In the genomic region with DNA sequence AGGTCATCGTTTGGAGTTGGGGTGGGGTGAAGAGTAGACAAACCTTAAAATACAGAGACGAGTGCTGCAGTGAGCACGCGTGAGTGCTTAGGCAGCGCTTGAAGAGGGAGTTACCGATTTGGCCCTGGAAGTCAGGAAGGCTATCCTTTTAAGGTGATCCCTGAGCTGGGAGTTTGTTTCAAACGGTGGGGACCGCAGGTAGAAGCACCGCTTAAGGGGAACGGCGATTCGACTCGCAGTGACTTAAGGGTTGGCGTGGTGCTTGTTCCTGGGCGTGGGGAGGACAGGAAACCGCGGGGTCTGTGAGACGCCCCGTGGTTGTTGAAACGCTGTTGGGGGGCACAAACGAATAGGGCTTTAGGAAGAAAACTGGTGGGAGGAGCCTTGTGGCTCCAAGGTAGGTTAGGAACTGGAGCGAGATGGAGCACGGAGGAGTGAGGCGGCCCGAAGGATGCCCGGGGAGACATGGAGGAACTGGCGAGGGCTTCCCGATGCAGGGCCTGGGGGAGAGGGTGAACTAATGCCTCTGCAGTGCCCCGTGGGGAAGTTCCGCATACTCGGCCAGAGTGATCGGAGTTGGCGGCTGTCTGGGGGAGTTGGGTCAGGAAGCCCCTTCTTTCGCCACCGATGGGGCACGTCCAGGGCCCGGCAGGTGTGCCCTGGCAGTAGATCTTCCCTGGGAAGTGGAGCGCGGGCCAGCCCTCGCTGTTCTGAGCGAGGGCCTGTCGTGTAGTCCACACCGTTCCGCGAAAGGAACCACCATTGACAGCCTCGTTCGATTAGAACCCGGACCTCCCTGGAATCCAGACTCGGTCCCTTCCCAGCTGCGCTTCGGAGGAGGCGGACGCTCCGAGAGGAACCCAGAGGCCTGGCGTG, we compare ENCODE assay signal across 1 cellular context.
TF ChIP-seq lines count a peak whose summit lies in the region.

No MANE protein-coding gene starts in this region.

TF ChIP-seq in HepG2, 621 proteins besides CTCF, POLR2A, EP300 and RAD21 (continued from another document and continues in another):
- peak; percentile 57; the same call in 1 of the 2 replicates for TF ChIP-seq ZNF740 (CRISPR knock-in tag; IDR thresholded peaks at IDR 0.05)
- TF ChIP-seq ZNF224 (CRISPR knock-in tag; IDR thresholded peaks at IDR 0.05), result 0 out of 2 replicates have a peak, but pooled peaks have one; percentile 50
- no peak for TF ChIP-seq HOXA5 (CRISPR knock-in tag; IDR thresholded peaks at IDR 0.05)
- TF ChIP-seq CREB3 (CRISPR knock-in tag; IDR thresholded peaks at IDR 0.05), result no peak
- 0 out of 2 replicates have a peak, but pooled peaks have one; percentile 9 for TF ChIP-seq ZFY (CRISPR knock-in tag; IDR thresholded peaks at IDR 0.05)
- no peak for TF ChIP-seq ZSCAN12 (CRISPR knock-in tag; IDR thresholded peaks at IDR 0.05)
- TF ChIP-seq ZNF615 (CRISPR knock-in tag; IDR thresholded peaks at IDR 0.05; ENCODE audit: borderline replicate concordance), result no peak
- TF ChIP-seq, protein P1, sequence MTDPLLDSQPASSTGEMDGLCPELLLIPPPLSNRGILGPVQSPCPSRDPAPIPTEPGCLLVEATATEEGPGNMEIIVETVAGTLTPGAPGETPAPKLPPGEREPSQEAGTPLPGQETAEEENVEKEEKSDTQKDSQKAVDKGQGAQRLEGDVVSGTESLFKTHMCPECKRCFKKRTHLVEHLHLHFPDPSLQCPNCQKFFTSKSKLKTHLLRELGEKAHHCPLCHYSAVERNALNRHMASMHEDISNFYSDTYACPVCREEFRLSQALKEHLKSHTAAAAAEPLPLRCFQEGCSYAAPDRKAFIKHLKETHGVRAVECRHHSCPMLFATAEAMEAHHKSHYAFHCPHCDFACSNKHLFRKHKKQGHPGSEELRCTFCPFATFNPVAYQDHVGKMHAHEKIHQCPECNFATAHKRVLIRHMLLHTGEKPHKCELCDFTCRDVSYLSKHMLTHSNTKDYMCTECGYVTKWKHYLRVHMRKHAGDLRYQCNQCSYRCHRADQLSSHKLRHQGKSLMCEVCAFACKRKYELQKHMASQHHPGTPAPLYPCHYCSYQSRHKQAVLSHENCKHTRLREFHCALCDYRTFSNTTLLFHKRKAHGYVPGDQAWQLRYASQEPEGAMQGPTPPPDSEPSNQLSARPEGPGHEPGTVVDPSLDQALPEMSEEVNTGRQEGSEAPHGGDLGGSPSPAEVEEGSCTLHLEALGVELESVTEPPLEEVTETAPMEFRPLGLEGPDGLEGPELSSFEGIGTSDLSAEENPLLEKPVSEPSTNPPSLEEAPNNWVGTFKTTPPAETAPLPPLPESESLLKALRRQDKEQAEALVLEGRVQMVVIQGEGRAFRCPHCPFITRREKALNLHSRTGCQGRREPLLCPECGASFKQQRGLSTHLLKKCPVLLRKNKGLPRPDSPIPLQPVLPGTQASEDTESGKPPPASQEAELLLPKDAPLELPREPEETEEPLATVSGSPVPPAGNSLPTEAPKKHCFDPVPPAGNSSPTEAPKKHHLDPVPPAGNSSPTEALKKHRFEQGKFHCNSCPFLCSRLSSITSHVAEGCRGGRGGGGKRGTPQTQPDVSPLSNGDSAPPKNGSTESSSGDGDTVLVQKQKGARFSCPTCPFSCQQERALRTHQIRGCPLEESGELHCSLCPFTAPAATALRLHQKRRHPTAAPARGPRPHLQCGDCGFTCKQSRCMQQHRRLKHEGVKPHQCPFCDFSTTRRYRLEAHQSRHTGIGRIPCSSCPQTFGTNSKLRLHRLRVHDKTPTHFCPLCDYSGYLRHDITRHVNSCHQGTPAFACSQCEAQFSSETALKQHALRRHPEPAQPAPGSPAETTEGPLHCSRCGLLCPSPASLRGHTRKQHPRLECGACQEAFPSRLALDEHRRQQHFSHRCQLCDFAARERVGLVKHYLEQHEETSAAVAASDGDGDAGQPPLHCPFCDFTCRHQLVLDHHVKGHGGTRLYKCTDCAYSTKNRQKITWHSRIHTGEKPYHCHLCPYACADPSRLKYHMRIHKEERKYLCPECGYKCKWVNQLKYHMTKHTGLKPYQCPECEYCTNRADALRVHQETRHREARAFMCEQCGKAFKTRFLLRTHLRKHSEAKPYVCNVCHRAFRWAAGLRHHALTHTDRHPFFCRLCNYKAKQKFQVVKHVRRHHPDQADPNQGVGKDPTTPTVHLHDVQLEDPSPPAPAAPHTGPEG (CRISPR knock-in tag; IDR thresholded peaks at IDR 0.05), result 0 out of 2 replicates have a peak, but pooled peaks have one; percentile 26
- TF ChIP-seq ZNF891 (CRISPR knock-in tag; IDR thresholded peaks at IDR 0.05), result peak; percentile 86
- TF ChIP-seq KLF6 (CRISPR knock-in tag; IDR thresholded peaks at IDR 0.05), result no peak
- TF ChIP-seq IRF9 (CRISPR knock-in tag; IDR thresholded peaks at IDR 0.05; ENCODE audit: borderline replicate concordance), result 0 out of 2 replicates have a peak, but pooled peaks have one; percentile 15
- TF ChIP-seq ZNF343 (CRISPR knock-in tag; IDR thresholded peaks at IDR 0.05), result 0 out of 2 replicates have a peak, but pooled peaks have one; percentile 14
- TF ChIP-seq RNF2 (conservative IDR thresholded peaks at IDR 0.05; ENCODE audit: low read depth), result peak; percentile 45
- no peak for TF ChIP-seq SNRNP70 (IDR thresholded peaks at IDR 0.05; ENCODE audit: low read depth, low read length)
- TF ChIP-seq ZBTB14 (CRISPR knock-in tag; IDR thresholded peaks at IDR 0.05), result 0 out of 2 replicates have a peak, but pooled peaks have one; percentile 23
- no peak for TF ChIP-seq DR1 (CRISPR knock-in tag; IDR thresholded peaks at IDR 0.05)
- 0 out of 2 replicates have a peak, but pooled peaks have one; percentile 9 for TF ChIP-seq ZNF670 (CRISPR knock-in tag; IDR thresholded peaks at IDR 0.05; ENCODE audit: borderline replicate concordance)
- no peak for TF ChIP-seq ZNF512 (CRISPR knock-in tag; IDR thresholded peaks at IDR 0.05)
- TF ChIP-seq HNF1B (CRISPR knock-in tag; IDR thresholded peaks at IDR 0.05), result peak; percentile 49; the same call in 1 of the 2 replicates
- no peak for TF ChIP-seq RFX5 (IDR thresholded peaks at IDR 0.05; ENCODE audit: low read depth, low read length)
- peak; percentile 29; the same call in 1 of the 2 replicates for TF ChIP-seq KDM2A (CRISPR knock-in tag; IDR thresholded peaks at IDR 0.05; ENCODE audit: borderline replicate concordance, low read depth)
- TF ChIP-seq, protein P2, sequence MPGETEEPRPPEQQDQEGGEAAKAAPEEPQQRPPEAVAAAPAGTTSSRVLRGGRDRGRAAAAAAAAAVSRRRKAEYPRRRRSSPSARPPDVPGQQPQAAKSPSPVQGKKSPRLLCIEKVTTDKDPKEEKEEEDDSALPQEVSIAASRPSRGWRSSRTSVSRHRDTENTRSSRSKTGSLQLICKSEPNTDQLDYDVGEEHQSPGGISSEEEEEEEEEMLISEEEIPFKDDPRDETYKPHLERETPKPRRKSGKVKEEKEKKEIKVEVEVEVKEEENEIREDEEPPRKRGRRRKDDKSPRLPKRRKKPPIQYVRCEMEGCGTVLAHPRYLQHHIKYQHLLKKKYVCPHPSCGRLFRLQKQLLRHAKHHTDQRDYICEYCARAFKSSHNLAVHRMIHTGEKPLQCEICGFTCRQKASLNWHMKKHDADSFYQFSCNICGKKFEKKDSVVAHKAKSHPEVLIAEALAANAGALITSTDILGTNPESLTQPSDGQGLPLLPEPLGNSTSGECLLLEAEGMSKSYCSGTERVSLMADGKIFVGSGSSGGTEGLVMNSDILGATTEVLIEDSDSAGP (CRISPR knock-in tag; IDR thresholded peaks at IDR 0.05; ENCODE audit: borderline replicate concordance), result peak; percentile 69; the same call in 1 of the 2 replicates
- TF ChIP-seq THAP9 (CRISPR knock-in tag; IDR thresholded peaks at IDR 0.05; ENCODE audit: borderline replicate concordance), result peak; percentile 43; the same call in 1 of the 2 replicates
- TF ChIP-seq ZNF501 (CRISPR knock-in tag; IDR thresholded peaks at IDR 0.05), result 0 out of 2 replicates have a peak, but pooled peaks have one; percentile 31
- 0 out of 2 replicates have a peak, but pooled peaks have one; percentile 35 for TF ChIP-seq ZNF17 (CRISPR knock-in tag; IDR thresholded peaks at IDR 0.05)
